8 cellular contexts compared by ENCODE assay signal in genomic region chr2:146927080-146927714, GRCh38.
DNase-seq lines count a peak whose midpoint lies in the region; ATAC-seq and TF ChIP-seq lines count a peak whose summit lies in the region.

No MANE protein-coding gene starts in this region.

- no peaks in the 10 kb centered on the region for H3K36me3 ChIP-seq in prostate gland

- ATAC-seq in HG03432 (IDR thresholded peaks at IDR 0.05; ENCODE audit: unreplicated experiment), result peak; percentile 53
- no peak for ATAC-seq in HG03565 (IDR thresholded peaks at IDR 0.05; ENCODE audit: unreplicated experiment)
- no peak for ATAC-seq in GM21360 (IDR thresholded peaks at IDR 0.05; ENCODE audit: unreplicated experiment)

- no peaks in the 10 kb centered on the region for H3K4me1 ChIP-seq in prostate gland (replicated peaks)

- DNase-seq in COR-L47 (lab: John Stamatoyannopoulos, UW) (peak; percentile 19), SK-N-DZ (ENCODE audit: low spot score) (peak; percentile 13), glomerular visceral epithelial cell (ENCODE audit: extremely low spot score) (peak; percentile 50), prostate gland (ENCODE audit: low spot score) (peak; percentile 39), cerebellar nuclear complex (lab: John Stamatoyannopoulos, UW) (no peak)

- no peaks in the 10 kb centered on the region for H3K9me3 ChIP-seq in prostate gland

- 30% methylated on average over 3 of the region's 3 CpGs for WGBS in prostate gland

- no peaks in the 10 kb centered on the region for H3K27me3 ChIP-seq in prostate gland (replicated peaks; ENCODE audit: insufficient read depth)

- no peak for TF ChIP-seq POLR2A in prostate gland (IDR thresholded peaks at IDR 0.05)

- H3K27ac ChIP-seq in prostate gland, result no peak overlapping the region

- intact Hi-C loops in prostate gland (cut with DNase I), result loop anchor here (5.0 to 10.0 kb wide), 2 partner anchors 192 to 985 kb away; no protein-coding TSS in a partner anchor

- peak in 3 of 4 experiments; percentile 19 to 48 (median 47) for TF ChIP-seq CTCF in prostate gland (IDR thresholded peaks at IDR 0.05)

- no peak overlapping the region for H3K4me3 ChIP-seq in prostate gland

Comparison
In these comparisons a context has a peak if more than half of its experiments do, and no peak if none do; other contexts are left out.
1. DNase-seq: peak in COR-L47 (single experiment), SK-N-DZ (single experiment), glomerular visceral epithelial cell (single experiment) and prostate gland (single experiment); none in cerebellar nuclear complex (0 of 2).